In the genomic region with DNA sequence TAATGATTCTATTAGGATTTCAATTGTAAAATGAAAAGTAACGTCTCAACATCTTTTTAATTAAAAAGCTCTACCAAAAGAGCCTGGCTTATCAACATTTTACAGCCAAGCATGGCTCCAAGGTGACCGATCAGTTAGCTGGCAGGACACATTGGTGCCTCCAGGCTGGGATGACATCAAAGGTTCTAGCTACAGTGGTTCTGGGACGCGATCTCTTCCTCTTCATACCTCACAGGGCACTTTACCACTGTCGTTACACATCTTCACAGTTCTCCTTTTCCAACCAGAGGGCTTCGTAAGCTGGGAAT, we compare ENCODE assay signal across 8 cellular contexts. TPM values are rescaled to one million over a fixed set of nuclear protein-coding genes. Genes with fewer than 3 reads are reported as not detected.
DNase-seq lines count a peak whose midpoint lies in the region; ATAC-seq and TF ChIP-seq lines count a peak whose summit lies in the region.

No MANE protein-coding gene starts in this region.

- H3K4me2 ChIP-seq in KMS-11 = peak overlapping the region; percentile 68

- intact Hi-C loops in dorsolateral prefrontal cortex (cut with DNase I) = loop anchor here (1.0 to 10.0 kb wide), 5 partner anchors 108 to 492 kb away; partner anchors contain the start of genes HYCC2 (in 2 of the 2), CFLAR (in 1 of the 2), STRADB (in 1 of the 2) and TRAK2 (in 1 of the 2)

- H3K4me3 ChIP-seq in GM06990 (replicated peaks; ENCODE audit: low read depth, low read length) (peak overlapping the region; percentile 82), KMS-11 (IDR thresholded peaks at IDR 0.05; ENCODE audit: insufficient read depth, low read depth, low read length) (peak overlapping the region; percentile 56), dorsolateral prefrontal cortex (peak overlapping the region; percentile 53 to 100 (median 94)), muscle layer of colon (ENCODE audit: low read depth in 1 of 2, low read length in 2 of 2) (peak overlapping the region; percentile 88 to 95)

- H3K36me3 ChIP-seq in GM06990 (ENCODE audit: control insufficient read depth, insufficient read depth, low read length) = no peaks in the 10 kb centered on the region; the same call in 1 of the 2 replicates
- H3K36me3 ChIP-seq in KMS-11 (ENCODE audit: insufficient read depth) = no peaks in the 10 kb centered on the region
- peaks cover 7% of the 10 kb centered on the region for H3K36me3 ChIP-seq in muscle layer of colon (ENCODE audit: insufficient read depth, low read length)

- H4K20me1 ChIP-seq in KMS-11 (ENCODE audit: insufficient read depth) = no peaks in the 10 kb centered on the region

- H2AFZ ChIP-seq in KMS-11 (ENCODE audit: low read depth) = peak overlapping the region; percentile 64; the same call in 1 of the 2 replicates

- peak overlapping the region; percentile 70; the same call in 1 of the 2 replicates for H3K9ac ChIP-seq in KMS-11
- H3K9ac ChIP-seq in muscle layer of colon (ENCODE audit: low read length) = peak overlapping the region; percentile 83

- ATAC-seq in GM21529 (IDR thresholded peaks at IDR 0.05; ENCODE audit: unreplicated experiment) = peak; percentile 18

- H3K27ac ChIP-seq in KMS-11 = peak overlapping the region; percentile 74
- peak overlapping the region in 56 of 59 donors; percentile 7 to 90 (median 80) for H3K27ac ChIP-seq in dorsolateral prefrontal cortex
- peak overlapping the region; percentile 79 for H3K27ac ChIP-seq in muscle layer of colon (ENCODE audit: low read depth, low read length)

- peaks cover 70% of the 10 kb centered on the region for H3K4me1 ChIP-seq in KMS-11 (ENCODE audit: low read depth, poor library complexity, severe bottlenecking)
- H3K4me1 ChIP-seq in muscle layer of colon (ENCODE audit: insufficient read depth, low read length) = peaks cover 14% of the 10 kb centered on the region

- TF ChIP-seq CTCF in GM06990 (IDR thresholded peaks at IDR 0.05; ENCODE audit: insufficient read depth, low read length, poor library complexity, severe bottlenecking) (no peak), KMS-11 (conservative IDR thresholded peaks at IDR 0.05; ENCODE audit: low read depth, low read length) (no peak), dorsolateral prefrontal cortex (IDR thresholded peaks at IDR 0.05 in 54 of 56, conservative IDR thresholded peaks at IDR 0.05 in 2 of 56; ENCODE audit: low read depth in 1 of 56, partially characterized antibody in 56 of 56) (no peak)

- no peaks in the 10 kb centered on the region for H3K9me3 ChIP-seq in muscle layer of colon (ENCODE audit: low read length)

- no peaks in the 10 kb centered on the region for H3K27me3 ChIP-seq in GM06990 (replicated peaks; ENCODE audit: control insufficient read depth, insufficient read depth, low read length)
- H3K27me3 ChIP-seq in KMS-11 (ENCODE audit: insufficient read depth, low read depth) = no peaks in the 10 kb centered on the region
- H3K27me3 ChIP-seq in dorsolateral prefrontal cortex = no peaks in the 10 kb centered on the region
- no peaks in the 10 kb centered on the region for H3K27me3 ChIP-seq in muscle layer of colon (ENCODE audit: control insufficient read depth in 1 of 2, insufficient read depth in 2 of 2, low read length in 2 of 2)

- DNase-seq in GM06990 (ENCODE audit: extremely low read depth, insufficient read length) (no peak), dorsolateral prefrontal cortex (no peak), NCI-H69 (lab: John Stamatoyannopoulos, UW) (no peak), amniotic stem cell (lab: John Stamatoyannopoulos, UW) (no peak), AG08396 (ENCODE audit: low spot score) (no peak)

- peaks cover 33% of the 10 kb centered on the region for H3K79me2 ChIP-seq in KMS-11 (ENCODE audit: insufficient read depth, low read depth)

RNA-seq across cellular contexts. Expression of gene ORC2, which starts 0.7 kb away (rescaled TPM):
- 10 to 100 TPM; 26.1 to 54.8 (median 38.1) TPM for total RNA-seq in dorsolateral prefrontal cortex
